ENCODE assay signal across 19 cellular contexts in the genomic region with DNA sequence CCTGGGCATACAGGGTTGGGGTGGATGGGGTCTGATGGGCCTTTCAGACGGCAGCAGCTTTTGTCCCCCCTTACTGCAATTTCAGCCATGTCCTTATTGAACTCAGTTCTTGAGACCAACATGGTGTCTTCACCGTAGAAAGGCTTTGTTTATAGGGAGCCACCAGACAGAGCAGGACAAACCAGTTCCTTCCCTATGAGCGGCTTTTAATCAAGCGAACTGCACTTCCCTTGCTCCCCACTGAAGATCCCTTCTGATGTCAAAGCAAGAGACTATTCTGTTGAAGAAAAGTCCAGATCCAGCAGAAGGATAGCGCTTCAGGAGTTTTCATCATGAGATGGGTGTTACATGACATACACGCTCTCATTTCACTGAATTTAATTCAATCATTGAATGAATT.
"Had no signal": no experiment of that assay in that cellular context is flagged by ENCODE, and none has a peak within 500 bp of the region (broad histone marks: within the 10 kb centered on the region; RNA-seq: fewer than 3 reads in every experiment).

No MANE protein-coding gene starts in this region.

- H3K4me3 Mint-ChIP-seq: naive B cell; stimulated activated naive B cell treated with anti-CD40 and anti-IgM and Interleukin-4, amounts not matched to agents 10 μg/mL and 1 μg/mL and 100 μg/mL, for 72 hours; stimulated activated naive CD8-positive, alpha-beta T cell treated with anti-CD3 and anti-CD28 coated beads, Interleukin-15, amount 100 ng/mL, for 72 hours had no signal

- H3K4me2 ChIP-seq: hepatocyte had no signal

- ATAC-seq: foreskin keratinocyte; sciatic nerve; stimulated activated naive B cell treated with anti-CD40 and anti-IgM and Interleukin-4, amounts not matched to agents 10 μg/mL and 1 μg/mL and 100 μg/mL, for 72 hours; stimulated activated naive CD8-positive, alpha-beta T cell treated with anti-CD3 and anti-CD28 coated beads, Interleukin-15, amount 100 ng/mL, for 72 hours had no signal

- H3K27me3 Mint-ChIP-seq: naive B cell; stimulated activated naive B cell treated with anti-CD40 and anti-IgM and Interleukin-4, amounts not matched to agents 10 μg/mL and 1 μg/mL and 100 μg/mL, for 72 hours; stimulated activated naive CD8-positive, alpha-beta T cell treated with anti-CD3 and anti-CD28 coated beads, Interleukin-15, amount 100 ng/mL, for 72 hours had no signal

- H3K27ac ChIP-seq: foreskin keratinocyte, hepatocyte, neutrophil, thoracic aorta, transverse colon, uterus had no signal

- H3K27me3 ChIP-seq: foreskin keratinocyte, hepatocyte, transverse colon, uterus had no signal

- H3K36me3 ChIP-seq: neutrophil, thoracic aorta, transverse colon, uterus had no signal

- H3K79me2 ChIP-seq: hepatocyte had no signal

- H3K36me3 Mint-ChIP-seq: naive B cell; stimulated activated naive B cell treated with anti-CD40 and anti-IgM and Interleukin-4, amounts not matched to agents 10 μg/mL and 1 μg/mL and 100 μg/mL, for 72 hours had no signal

- DNase-seq: dermis blood vessel endothelial cell; erythroblast; foreskin keratinocyte; head of caudate nucleus; kidney glomerular epithelial cell; mesendoderm; naive B cell; posterior cingulate gyrus; stimulated activated CD4-positive, alpha-beta T cell treated with anti-CD3 and anti-CD28 coated beads, Interleukin-2, amount 100 ng/mL, for 24 hours; stimulated activated CD4-positive, alpha-beta T cell treated with anti-CD3 and anti-CD28 coated beads, Interleukin-4, amount 100 ng/mL, for 4 hours; stimulated activated naive B cell treated with anti-CD40 and anti-IgM and Interleukin-4, amounts not matched to agents 10 μg/mL and 1 μg/mL and 100 μg/mL, for 72 hours; stimulated activated naive CD8-positive, alpha-beta T cell treated with anti-CD3 and anti-CD28 coated beads, Interleukin-15, amount 100 ng/mL, for 72 hours; transverse colon; uterus had no signal

- FAIRE-seq: colon had no signal

- H3K9me3 Mint-ChIP-seq: naive B cell; stimulated activated naive B cell treated with anti-CD40 and anti-IgM and Interleukin-4, amounts not matched to agents 10 μg/mL and 1 μg/mL and 100 μg/mL, for 72 hours; stimulated activated naive CD8-positive, alpha-beta T cell treated with anti-CD3 and anti-CD28 coated beads, Interleukin-15, amount 100 ng/mL, for 72 hours had no signal

- H3K27ac Mint-ChIP-seq: naive B cell; stimulated activated naive B cell treated with anti-CD40 and anti-IgM and Interleukin-4, amounts not matched to agents 10 μg/mL and 1 μg/mL and 100 μg/mL, for 72 hours; stimulated activated naive CD8-positive, alpha-beta T cell treated with anti-CD3 and anti-CD28 coated beads, Interleukin-15, amount 100 ng/mL, for 72 hours had no signal

- H3K9me3 ChIP-seq: neutrophil, thoracic aorta, transverse colon, uterus had no signal

- H3K4me3 ChIP-seq: hepatocyte, thoracic aorta, transverse colon, uterus had no signal

- H2AFZ ChIP-seq: hepatocyte had no signal
